35 cellular contexts compared by ENCODE assay signal in the genomic region with DNA sequence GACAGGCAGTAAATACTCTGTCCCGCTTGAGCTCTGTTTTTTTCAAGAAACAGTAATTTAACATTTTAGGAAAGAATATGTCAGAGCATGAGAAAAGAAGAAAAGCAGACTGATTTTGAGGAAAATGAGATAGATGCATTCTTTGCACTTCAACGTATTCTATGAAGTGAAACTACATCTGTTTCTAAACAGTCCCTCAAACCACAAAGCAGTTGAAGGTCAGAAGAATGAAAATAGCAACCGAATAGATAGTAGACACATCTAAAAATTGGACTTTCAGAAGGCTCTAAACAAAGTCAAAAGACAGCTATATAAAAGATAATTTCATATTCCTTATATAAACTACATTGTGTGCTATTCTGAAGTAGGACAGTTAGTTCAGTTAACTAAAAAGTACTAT.
DNase-seq lines count a peak whose midpoint lies in the region; ATAC-seq and TF ChIP-seq lines count a peak whose summit lies in the region.
"Had no signal": no experiment of that assay in that cellular context is flagged by ENCODE, and none has a peak within 500 bp of the region (broad histone marks: within the 10 kb centered on the region; RNA-seq: fewer than 3 reads in every experiment).

No MANE protein-coding gene starts in this region.

- H3K36me3 Mint-ChIP-seq in GM23338 (ENCODE audit: low read depth), result no peaks in the 10 kb centered on the region
- H3K36me3 Mint-ChIP-seq in activated naive CD8-positive, alpha-beta T cell treated with anti-CD3 and anti-CD28 coated beads for 36 hours, result no peaks in the 10 kb centered on the region
- H3K36me3 Mint-ChIP-seq: activated naive CD4-positive, alpha-beta T cell treated with anti-CD3 and anti-CD28 coated beads, Interleukin-2, amount 50 U/mL, for 24 hours; immature natural killer cell; naive thymus-derived CD4-positive, alpha-beta T cell; type B pancreatic cell; WTC11 had no signal

- H3K9me2 ChIP-seq in GM23338 (ENCODE audit: insufficient read depth), result no peaks in the 10 kb centered on the region
- H3K9me2 ChIP-seq in OCI-LY7 (ENCODE audit: insufficient read depth, low read length), result no peaks in the 10 kb centered on the region

- H3K9ac ChIP-seq in KMS-11 (no peak overlapping the region), mesenchymal stem cell (ENCODE audit: low read length) (no peak overlapping the region)

- H3K4ac ChIP-seq in mesenchymal stem cell (ENCODE audit: low read depth in 1 of 2, low read length in 2 of 2), result no peak overlapping the region

- H3K27ac ChIP-seq in GM23338 (ENCODE audit: low read depth) (no peak overlapping the region), KMS-11 (peak overlapping the region; percentile 56; the same call in 1 of the 2 replicates), mesenchymal stem cell (ENCODE audit: low read length, poor library complexity, severe bottlenecking) (no peak overlapping the region), OCI-LY7 (ENCODE audit: low read depth, low read length, poor library complexity, severe bottlenecking) (no peak overlapping the region)
- H3K27ac ChIP-seq: coronary artery, esophagus muscularis mucosa, hepatocyte, left lung, PC-9, skin epidermis had no signal

- H3K4me1 ChIP-seq in GM23338 (ENCODE audit: insufficient read depth) (no peaks in the 10 kb centered on the region), KMS-11 (ENCODE audit: low read depth, poor library complexity, severe bottlenecking) (peaks cover 22% of the 10 kb centered on the region), mesenchymal stem cell (ENCODE audit: control insufficient read depth, insufficient read depth, low read depth, low read length) (no peaks in the 10 kb centered on the region), OCI-LY7 (ENCODE audit: insufficient read depth, low read length, poor library complexity, severe bottlenecking) (no peaks in the 10 kb centered on the region)
- H3K4me1 ChIP-seq: left lung had no signal

- H3K9me3 ChIP-seq in mesenchymal stem cell (ENCODE audit: control insufficient read depth, low read length), result peaks cover 7% of the 10 kb centered on the region
- no peaks in the 10 kb centered on the region for H3K9me3 ChIP-seq in OCI-LY7 (ENCODE audit: low read length)
- H3K9me3 ChIP-seq: esophagus muscularis mucosa, left lung had no signal

- H2BK120ac ChIP-seq in mesenchymal stem cell (ENCODE audit: low read depth, low read length), result no peak overlapping the region

- CTCF ChIA-PET in OCI-LY7 (lab: Charles Lee; ENCODE audit: unreplicated experiment), result no interaction called here

- H4K91ac ChIP-seq in mesenchymal stem cell (ENCODE audit: low read length), result no peak overlapping the region

- DNase-seq in GM23338 (ENCODE audit: low spot score), result no peak
- peak; percentile 2 for DNase-seq in mesenchymal stem cell
- DNase-seq in OCI-LY7 (ENCODE audit: low spot score), result no peak
- no peak for DNase-seq in glomerular visceral epithelial cell (ENCODE audit: extremely low spot score)
- no peak for DNase-seq in stimulated activated CD4-positive, alpha-beta T cell treated with anti-CD3 and anti-CD28 coated beads, Interleukin-4, amount 100 ng/mL, for 24 hours
- no peak for DNase-seq in activated naive CD8-positive, alpha-beta T cell treated with anti-CD3 and anti-CD28 coated beads for 36 hours
- DNase-seq: activated CD4-positive, alpha-beta T cell treated with anti-CD3 and anti-CD28 coated beads, Interleukin-2, amount 50 U/mL, for 48 hours; activated CD8-positive, alpha-beta memory T cell treated with anti-CD3 and anti-CD28 coated beads, Interleukin-2, amount 50 U/mL, for 48 hours; anterior cingulate cortex; CD4-positive, alpha-beta T cell; endodermal cell; foreskin melanocyte; GOT3; immature natural killer cell; KG1; left lung; naive thymus-derived CD4-positive, alpha-beta T cell; NCI-H1048; NCI-H1930; NCI-H69; PC-9; SHP77 treated with DMSO at 0.1 percent for 48 hours; stimulated activated CD4-positive, alpha-beta T cell treated with anti-CD3 and anti-CD28 coated beads, Interleukin-1b, Interleukin-23, amount 100 ng/mL, for 48 hours; SW 1271; T1000 had no signal

- H3K79me1 ChIP-seq in mesenchymal stem cell (replicated peaks; ENCODE audit: low read length, poor library complexity, severe bottlenecking), result no peaks in the 10 kb centered on the region

- no peaks in the 10 kb centered on the region for H3K27me3 Mint-ChIP-seq in GM23338 (ENCODE audit: insufficient read depth, low read depth, poor library complexity)
- H3K27me3 Mint-ChIP-seq in activated naive CD8-positive, alpha-beta T cell treated with anti-CD3 and anti-CD28 coated beads for 36 hours, result no peaks in the 10 kb centered on the region
- H3K27me3 Mint-ChIP-seq: activated naive CD4-positive, alpha-beta T cell treated with anti-CD3 and anti-CD28 coated beads, Interleukin-2, amount 50 U/mL, for 24 hours; activated T-helper 17 cell treated with anti-CD3 and anti-CD28 coated beads, Interleukin-2, amount 50 U/mL, for 72 hours; CD4-positive, alpha-beta T cell; naive thymus-derived CD4-positive, alpha-beta T cell; type B pancreatic cell had no signal

- H3K4me1 Mint-ChIP-seq in GM23338, result peaks cover 4% of the 10 kb centered on the region; the same call in 2 of the 3 replicates
- no peaks in the 10 kb centered on the region for H3K4me1 Mint-ChIP-seq in activated naive CD8-positive, alpha-beta T cell treated with anti-CD3 and anti-CD28 coated beads for 36 hours
- H3K4me1 Mint-ChIP-seq: activated naive CD4-positive, alpha-beta T cell treated with anti-CD3 and anti-CD28 coated beads, Interleukin-2, amount 50 U/mL, for 24 hours; activated T-helper 17 cell treated with anti-CD3 and anti-CD28 coated beads, Interleukin-2, amount 50 U/mL, for 72 hours; endodermal cell; immature natural killer cell; naive thymus-derived CD4-positive, alpha-beta T cell had no signal

- H2AFZ ChIP-seq in GM23338, result peak overlapping the region; percentile 36; the same call in 1 of the 2 replicates
- H2AFZ ChIP-seq in KMS-11 (ENCODE audit: low read depth), result peak overlapping the region; percentile 47; the same call in 1 of the 2 replicates
- no peak overlapping the region for H2AFZ ChIP-seq in mesenchymal stem cell (ENCODE audit: low read depth, low read length)
- H2AFZ ChIP-seq in OCI-LY7 (ENCODE audit: low read length), result no peak overlapping the region
- H2AFZ ChIP-seq: hepatocyte, PC-9 had no signal

- H3K4me3 ChIP-seq in GM23338, result no peak overlapping the region
- no peak overlapping the region for H3K4me3 ChIP-seq in KMS-11 (IDR thresholded peaks at IDR 0.05; ENCODE audit: insufficient read depth, low read depth, low read length)
- H3K4me3 ChIP-seq in mesenchymal stem cell (ENCODE audit: insufficient read depth in 1 of 2, low read depth in 1 of 2, low read length in 2 of 2), result no peak overlapping the region
- no peak overlapping the region for H3K4me3 ChIP-seq in OCI-LY7 (ENCODE audit: low read depth, low read length, poor library complexity, severe bottlenecking)
- H3K4me3 ChIP-seq: coronary artery, esophagus muscularis mucosa, hepatocyte, left lung, PC-9, skin epidermis had no signal

- no peak overlapping the region for H4K8ac ChIP-seq in mesenchymal stem cell (ENCODE audit: low read length)

- no peak overlapping the region for H3K4me2 ChIP-seq in GM23338
- H3K4me2 ChIP-seq in KMS-11, result peak overlapping the region; percentile 86
- H3K4me2 ChIP-seq in mesenchymal stem cell (ENCODE audit: low read length, poor library complexity, severe bottlenecking), result no peak overlapping the region
- H3K4me2 ChIP-seq in OCI-LY7 (ENCODE audit: low read length), result no peak overlapping the region
- H3K4me2 ChIP-seq: hepatocyte, PC-9 had no signal

- no peak overlapping the region for H3K23ac ChIP-seq in mesenchymal stem cell (ENCODE audit: low read length in 2 of 2)

- H3K14ac ChIP-seq in mesenchymal stem cell (ENCODE audit: low read length in 2 of 2), result no peak overlapping the region

- POLR2A ChIA-PET in OCI-LY7 (lab: Charles Lee), result no interaction called here

- H3K18ac ChIP-seq in mesenchymal stem cell (ENCODE audit: low read depth in 1 of 2, low read length in 2 of 2), result no peak overlapping the region

- H3K27me3 ChIP-seq in GM23338 (ENCODE audit: insufficient read depth), result no peaks in the 10 kb centered on the region
- no peaks in the 10 kb centered on the region for H3K27me3 ChIP-seq in KMS-11 (ENCODE audit: insufficient read depth, low read depth)
- no peaks in the 10 kb centered on the region for H3K27me3 ChIP-seq in mesenchymal stem cell (ENCODE audit: control insufficient read depth in 1 of 2, insufficient read depth in 1 of 2, low read length in 2 of 2)
- H3K27me3 ChIP-seq: esophagus muscularis mucosa, hepatocyte, left lung had no signal

- no peaks in the 10 kb centered on the region for H4K20me1 ChIP-seq in GM23338 (replicated peaks; ENCODE audit: insufficient read depth)
- no peaks in the 10 kb centered on the region for H4K20me1 ChIP-seq in KMS-11 (ENCODE audit: insufficient read depth)
- no peaks in the 10 kb centered on the region for H4K20me1 ChIP-seq in OCI-LY7 (ENCODE audit: insufficient read depth, low read length)

- BruUV-seq in OCI-LY7 (replicated peaks; lab: Mats Ljungman, UMichigan), result no TSS peak

- no peaks in the 10 kb centered on the region for H3K79me2 ChIP-seq in GM23338 (replicated peaks; ENCODE audit: insufficient read depth)
- no peaks in the 10 kb centered on the region for H3K79me2 ChIP-seq in KMS-11 (ENCODE audit: insufficient read depth, low read depth)
- no peaks in the 10 kb centered on the region for H3K79me2 ChIP-seq in OCI-LY7 (ENCODE audit: insufficient read depth, low read depth, low read length)
- H3K79me2 ChIP-seq: hepatocyte had no signal

- no peak overlapping the region for H2BK5ac ChIP-seq in mesenchymal stem cell (ENCODE audit: low read depth, low read length, poor library complexity, severe bottlenecking)

- intact Hi-C loops in OCI-LY7 (cut with micrococcal nuclease; ENCODE audit: unreplicated experiment), result no loop called here

- H3K4me3 Mint-ChIP-seq in GM23338, result no peak overlapping the region
- no peak overlapping the region for H3K4me3 Mint-ChIP-seq in activated naive CD8-positive, alpha-beta T cell treated with anti-CD3 and anti-CD28 coated beads for 36 hours
- H3K4me3 Mint-ChIP-seq: activated naive CD4-positive, alpha-beta T cell treated with anti-CD3 and anti-CD28 coated beads, Interleukin-2, amount 50 U/mL, for 24 hours; activated T-helper 17 cell treated with anti-CD3 and anti-CD28 coated beads, Interleukin-2, amount 50 U/mL, for 72 hours; CD4-positive, alpha-beta T cell; endodermal cell; immature natural killer cell; naive thymus-derived CD4-positive, alpha-beta T cell; type B pancreatic cell; WTC11 had no signal

- no peak overlapping the region for H2BK15ac ChIP-seq in mesenchymal stem cell (ENCODE audit: low read depth, poor library complexity, severe bottlenecking)

- H3K9me3 Mint-ChIP-seq in GM23338, result no peaks in the 10 kb centered on the region
- no peaks in the 10 kb centered on the region for H3K9me3 Mint-ChIP-seq in activated naive CD8-positive, alpha-beta T cell treated with anti-CD3 and anti-CD28 coated beads for 36 hours
- H3K9me3 Mint-ChIP-seq: activated naive CD4-positive, alpha-beta T cell treated with anti-CD3 and anti-CD28 coated beads, Interleukin-2, amount 50 U/mL, for 24 hours; activated T-helper 17 cell treated with anti-CD3 and anti-CD28 coated beads, Interleukin-2, amount 50 U/mL, for 72 hours; endodermal cell; type B pancreatic cell; WTC11 had no signal

- ATAC-seq in GM18907 (IDR thresholded peaks at IDR 0.05; ENCODE audit: unreplicated experiment) (peak; percentile 80), GM23338 (no peak)
- ATAC-seq: activated T-helper 17 cell treated with anti-CD3 and anti-CD28 coated beads, Interleukin-2, amount 50 U/mL, for 72 hours; left lung; naive thymus-derived CD4-positive, alpha-beta T cell; WTC11 had no signal

- H3K36me3 ChIP-seq in GM23338 (ENCODE audit: insufficient read depth) (no peaks in the 10 kb centered on the region), KMS-11 (ENCODE audit: insufficient read depth) (no peaks in the 10 kb centered on the region), mesenchymal stem cell (ENCODE audit: control insufficient read depth in 1 of 2, insufficient read depth in 2 of 2, low read depth in 1 of 2, low read length in 2 of 2) (no peaks in the 10 kb centered on the region), OCI-LY7 (ENCODE audit: insufficient read depth, low read length) (no peaks in the 10 kb centered on the region)
- H3K36me3 ChIP-seq: esophagus muscularis mucosa, left lung had no signal

- no peak for TF ChIP-seq CTCF in GM23338 (conservative IDR thresholded peaks at IDR 0.05; ENCODE audit: low read depth in 2 of 2)
- no peak for TF ChIP-seq CTCF in KMS-11 (conservative IDR thresholded peaks at IDR 0.05; ENCODE audit: low read depth, low read length)
- TF ChIP-seq CTCF in OCI-LY7 (conservative IDR thresholded peaks at IDR 0.05; ENCODE audit: low read length), result no peak

- no peaks in the 10 kb centered on the region for H3F3A ChIP-seq in GM23338 (replicated peaks; ENCODE audit: low read depth)

- 20% methylated on average over 1 of the region's 3 CpGs for WGBS in mesenchymal stem cell

- no peak overlapping the region for H3K27ac Mint-ChIP-seq in GM23338
- H3K27ac Mint-ChIP-seq in activated naive CD8-positive, alpha-beta T cell treated with anti-CD3 and anti-CD28 coated beads for 36 hours, result no peak overlapping the region
- H3K27ac Mint-ChIP-seq: activated naive CD4-positive, alpha-beta T cell treated with anti-CD3 and anti-CD28 coated beads, Interleukin-2, amount 50 U/mL, for 24 hours; activated T-helper 17 cell treated with anti-CD3 and anti-CD28 coated beads, Interleukin-2, amount 50 U/mL, for 72 hours; CD4-positive, alpha-beta T cell; endodermal cell; immature natural killer cell; naive thymus-derived CD4-positive, alpha-beta T cell; type B pancreatic cell; WTC11 had no signal

- no peak overlapping the region for H2BK12ac ChIP-seq in mesenchymal stem cell (ENCODE audit: low read length in 2 of 2)

- H2AK5ac ChIP-seq in mesenchymal stem cell (ENCODE audit: low read length, severe bottlenecking), result no peak overlapping the region

Comparison
In these comparisons a context has a peak if more than half of its experiments do, and no peak if none do; other contexts are left out.
1. H2AFZ ChIP-seq: peak in GM23338 (single experiment) and KMS-11 (single experiment); none in mesenchymal stem cell (single experiment) and OCI-LY7 (single experiment).